Comparison of ENCODE assay signal across 7 cellular contexts in the genomic region with DNA sequence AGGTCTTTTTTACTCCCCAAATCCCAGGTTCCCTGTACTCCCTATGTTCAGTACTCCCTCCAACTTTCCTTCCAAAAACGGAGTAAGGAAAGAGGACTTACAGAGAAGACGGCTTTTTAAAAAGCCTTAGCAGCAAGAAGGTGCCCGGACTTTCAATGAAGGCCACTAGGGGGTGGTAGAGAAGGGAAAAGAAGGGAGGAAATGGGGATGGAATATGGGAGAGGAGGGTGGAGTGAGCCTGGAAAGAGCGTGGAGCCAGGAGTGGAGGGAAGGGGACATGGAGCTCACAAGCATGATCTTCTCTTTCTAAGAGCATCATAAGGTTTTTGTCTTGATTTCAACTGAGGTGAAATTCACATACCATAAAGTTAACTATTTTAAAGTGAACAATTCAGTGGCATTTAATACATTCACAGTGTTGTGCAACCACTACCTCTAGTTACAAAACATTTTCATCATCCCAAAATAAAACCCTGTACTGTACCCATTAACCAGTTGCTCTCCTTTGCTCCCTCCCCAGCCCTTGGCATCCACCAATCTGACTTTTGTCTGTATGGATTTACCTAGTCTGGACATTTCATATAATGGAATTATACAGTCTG.
DNase-seq lines count a peak whose midpoint lies in the region; ATAC-seq and TF ChIP-seq lines count a peak whose summit lies in the region.

No MANE protein-coding gene starts in this region.

- no peak overlapping the region for H3K4me2 ChIP-seq in H9 (ENCODE audit: insufficient read depth, insufficient read length, low read length)
- H3K4me2 ChIP-seq in PC-9, result no peak overlapping the region

- no peak overlapping the region for H2BK20ac ChIP-seq in H9 (ENCODE audit: low read depth, low read length, poor library complexity, severe bottlenecking)

- H3K79me1 ChIP-seq in H9 (ENCODE audit: insufficient read depth, low read depth, low read length, poor library complexity, severe bottlenecking), result no peaks in the 10 kb centered on the region

- WGBS in H9 (ENCODE audit: extremely low coverage, insufficient read length, low lambda C conversion rate), result no CpG with 5 or more reads among the region's 4 CpGs

- no peak overlapping the region for H2AFZ ChIP-seq in H9 (ENCODE audit: low read length)
- H2AFZ ChIP-seq in PC-9, result no peak overlapping the region

- CTCF ChIA-PET in PC-9 (lab: Charles Lee), result interaction anchor here (0.9 kb wide), 1 partner anchor 207 kb away, joined by 6 read pairs; no protein-coding TSS in a partner anchor

- H3K9me3 Mint-ChIP-seq in H9, result no peaks in the 10 kb centered on the region

- H3K27me3 Mint-ChIP-seq in H9 (ENCODE audit: low read depth), result peaks cover 2% of the 10 kb centered on the region

- peak; percentile 73 for DNase-seq in D341Med (ENCODE audit: low spot score)
- DNase-seq in H9, result peak; percentile 71
- peak in 1 of 2 experiments; percentile 23 for DNase-seq in PC-9
- peak; percentile 52 for DNase-seq in dedifferentiated amniotic fluid mesenchymal stem cell (ENCODE audit: extremely low spot score)
- DNase-seq in middle frontal gyrus (ENCODE audit: extremely low spot score, low spot score), result peak; percentile 22

- H3K14ac ChIP-seq in H9 (ENCODE audit: insufficient read depth, low read length), result no peak overlapping the region

- no peak for ATAC-seq in GM21423 (IDR thresholded peaks at IDR 0.05; ENCODE audit: unreplicated experiment)
- no peak for ATAC-seq in GM19328 (IDR thresholded peaks at IDR 0.05; ENCODE audit: unreplicated experiment)

- H2BK120ac ChIP-seq in H9 (ENCODE audit: low read depth, low read length, poor library complexity, severe bottlenecking), result no peak overlapping the region

- H3K27ac Mint-ChIP-seq in H9, result no peak overlapping the region

- no peaks in the 10 kb centered on the region for H3K27me3 ChIP-seq in H9 (ENCODE audit: insufficient read depth, low read length)
- H3K27me3 ChIP-seq in PC-9 (ENCODE audit: insufficient read depth, low read depth), result no peaks in the 10 kb centered on the region

- H3K36me3 ChIP-seq in PC-9 (ENCODE audit: low read depth), result no peaks in the 10 kb centered on the region

- TF ChIP-seq CTCF in H9 (conservative IDR thresholded peaks at IDR 0.05), result peak; percentile 88
- peak; percentile 75 for TF ChIP-seq CTCF in PC-9 (conservative IDR thresholded peaks at IDR 0.05)

- no peaks in the 10 kb centered on the region for H3K4me1 ChIP-seq in H9 (ENCODE audit: insufficient read depth, low read length)
- no peaks in the 10 kb centered on the region for H3K4me1 ChIP-seq in PC-9 (replicated peaks; ENCODE audit: insufficient read depth)

- H3T11ph ChIP-seq in H9 (ENCODE audit: low read length), result no peak overlapping the region

- H3K79me2 ChIP-seq in H9 (ENCODE audit: insufficient read depth, low read length), result no peaks in the 10 kb centered on the region
- H3K79me2 ChIP-seq in PC-9 (ENCODE audit: low read depth), result no peaks in the 10 kb centered on the region

- H3K56ac ChIP-seq in H9 (ENCODE audit: insufficient read length, low read depth, low read length), result no peak overlapping the region

- H3K9me2 ChIP-seq in PC-9 (ENCODE audit: insufficient read depth), result no peaks in the 10 kb centered on the region

- POLR2A ChIA-PET in PC-9 (lab: Charles Lee; ENCODE audit: unreplicated experiment), result no interaction called here

- H3K27ac ChIP-seq in H9 (ENCODE audit: insufficient read length, low read depth, low read length), result no peak overlapping the region
- no peak overlapping the region for H3K27ac ChIP-seq in PC-9

- no peak overlapping the region for H4K91ac ChIP-seq in H9 (ENCODE audit: insufficient read length, low read depth, low read length)

- H3K4me3 ChIP-seq in PC-9, result no peak overlapping the region

- no peak overlapping the region for H2BK12ac ChIP-seq in H9 (ENCODE audit: insufficient read length, low read depth, low read length)

- no peak overlapping the region for H3K23ac ChIP-seq in H9 (ENCODE audit: insufficient read length, low read depth, low read length)

- H3K36me3 Mint-ChIP-seq in H9 (ENCODE audit: insufficient read depth in 1 of 3, low read depth in 3 of 3), result peaks cover 0 to 1% (median 0%) of the 10 kb centered on the region in 3 experiments; a peak in 1 of 7 replicates

- H3K9me3 ChIP-seq in H9 (ENCODE audit: control insufficient read depth, low read depth, low read length) (no peaks in the 10 kb centered on the region), PC-9 (ENCODE audit: insufficient read depth, low read depth) (no peaks in the 10 kb centered on the region; the same call in 1 of the 2 replicates)

- no TSS peak for BruUV-seq in PC-9 (replicated peaks; lab: Mats Ljungman, UMichigan)

- H3K9ac ChIP-seq in H9 (ENCODE audit: extremely low read depth, insufficient read length, low read length), result no peak overlapping the region

- H4K5ac ChIP-seq in H9 (ENCODE audit: insufficient read length, low read depth, low read length), result no peak overlapping the region

- no peaks in the 10 kb centered on the region for H4K20me1 ChIP-seq in H9 (ENCODE audit: control insufficient read depth, insufficient read depth, insufficient read length)
- no peaks in the 10 kb centered on the region for H4K20me1 ChIP-seq in PC-9 (ENCODE audit: insufficient read depth)

- no peak overlapping the region for H2BK5ac ChIP-seq in H9 (ENCODE audit: insufficient read length, low read length)

- intact Hi-C loops in PC-9 (cut with micrococcal nuclease; ENCODE audit: unreplicated experiment), result loop anchor here (1.0 kb wide), 1 partner anchor 208 kb away; no protein-coding TSS in a partner anchor

- peaks cover 0 to 4% of the 10 kb centered on the region in 2 experiments; a peak in 2 of 4 replicates for H3K4me1 Mint-ChIP-seq in H9

- no peak overlapping the region for H2BK15ac ChIP-seq in H9 (ENCODE audit: low read depth, low read length)

- no peaks in the 10 kb centered on the region for H3K23me2 ChIP-seq in H9 (ENCODE audit: insufficient read length, low read depth, low read length, poor library complexity, severe bottlenecking)

- no peak overlapping the region for H4K8ac ChIP-seq in H9 (replicated peaks; ENCODE audit: insufficient read length, low read depth, low read length)

- H3K4ac ChIP-seq in H9 (ENCODE audit: low read depth, low read length), result no peak overlapping the region

- no peak overlapping the region for H3K4me3 Mint-ChIP-seq in H9

- H3F3A ChIP-seq in PC-9 (ENCODE audit: insufficient read depth, low read depth), result no peaks in the 10 kb centered on the region

- no peak overlapping the region for H2AK5ac ChIP-seq in H9 (ENCODE audit: insufficient read length, low read length)

- H3K18ac ChIP-seq in H9 (ENCODE audit: insufficient read length, low read depth, low read length), result no peak overlapping the region
